In the genomic region with DNA sequence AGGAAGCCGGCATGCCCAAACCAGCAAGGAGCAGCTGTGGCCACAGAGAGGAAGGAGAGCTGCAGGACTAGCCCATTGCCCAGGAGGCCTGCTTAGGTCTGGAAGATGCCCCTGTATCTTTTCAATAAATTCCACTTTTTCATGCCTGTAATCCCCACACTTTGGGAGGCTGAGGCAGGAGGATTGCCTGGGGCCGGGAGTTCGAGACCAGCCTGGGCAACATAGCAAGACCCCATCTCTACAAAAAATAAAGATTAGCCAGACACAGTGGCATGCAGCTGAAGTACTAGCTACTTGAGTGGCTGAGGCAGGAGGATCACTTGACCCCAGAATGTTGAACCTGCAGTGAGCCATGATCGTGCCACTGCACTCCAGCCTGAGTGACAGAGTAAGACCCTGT, we compare ENCODE assay signal across 25 cellular contexts. TPM values are rescaled to one million over a fixed set of nuclear protein-coding genes. Genes with fewer than 3 reads are reported as not detected.
DNase-seq lines count a peak whose midpoint lies in the region; ATAC-seq, FAIRE-seq and TF ChIP-seq lines count a peak whose summit lies in the region.
"Had no signal": no experiment of that assay in that cellular context is flagged by ENCODE, and none has a peak within 500 bp of the region (broad histone marks: within the 10 kb centered on the region; RNA-seq: fewer than 3 reads in every experiment).

No MANE protein-coding gene starts in this region.

- H3K4me3 ChIP-seq in astrocyte (ENCODE audit: insufficient read depth, low read depth, low read length) (no peak overlapping the region), upper lobe of right lung (no peak overlapping the region)
- H3K4me3 ChIP-seq: BLaER1 treated with 17β-estradiol and CSF1 and Interleukin-3, amounts not matched to agents 10 nM and 100 nM; GM23248 had no signal

- H3K9ac ChIP-seq in astrocyte (ENCODE audit: low read length) = no peak overlapping the region
- H3K9ac ChIP-seq: BLaER1 treated with 17β-estradiol and CSF1 and Interleukin-3, amounts not matched to agents 10 nM and 100 nM; GM23248 had no signal

- H3K27me3 Mint-ChIP-seq in astrocyte (ENCODE audit: low read depth, unreplicated experiment) = peaks cover 7% of the 10 kb centered on the region
- peaks cover 1% of the 10 kb centered on the region for H3K27me3 Mint-ChIP-seq in dendritic cell treated with granulocyte-macrophage colony-stimulating factor and Interleukin-4, amounts not matched to agents 40 ng/mL and 50 ng/mL, for 4 days
- H3K27me3 Mint-ChIP-seq: CD4-positive, alpha-beta T cell had no signal

- H3K9me3 Mint-ChIP-seq in astrocyte (ENCODE audit: unreplicated experiment) = no peaks in the 10 kb centered on the region
- H3K9me3 Mint-ChIP-seq in dendritic cell treated with granulocyte-macrophage colony-stimulating factor and Interleukin-4, amounts not matched to agents 40 ng/mL and 50 ng/mL, for 4 days = no peaks in the 10 kb centered on the region
- H3K9me3 Mint-ChIP-seq: CD4-positive, alpha-beta T cell had no signal

- ATAC-seq in upper lobe of right lung = no peak
- ATAC-seq in HG03354 (IDR thresholded peaks at IDR 0.05; ENCODE audit: poor library complexity, severe bottlenecking, unreplicated experiment) = no peak

- H3K27ac ChIP-seq in astrocyte (ENCODE audit: low read depth, low read length) = no peak overlapping the region
- no peak overlapping the region for H3K27ac ChIP-seq in upper lobe of right lung
- H3K27ac ChIP-seq: 22Rv1; BLaER1 treated with 17β-estradiol and CSF1 and Interleukin-3, amounts not matched to agents 10 nM and 100 nM; GM23248 had no signal

- TF ChIP-seq CTCF in astrocyte (IDR thresholded peaks at IDR 0.05; ENCODE audit: insufficient read depth, low read depth, low read length) (no peak), upper lobe of right lung (IDR thresholded peaks at IDR 0.05) (no peak)

- no peak for FAIRE-seq in astrocyte (lab: Jason Lieb, UNC)
- FAIRE-seq: A204.1, D721Med, G401.6, GM12892, H1 had no signal

- peak overlapping the region; percentile 45 for H3K4me3 Mint-ChIP-seq in astrocyte (ENCODE audit: unreplicated experiment)
- H3K4me3 Mint-ChIP-seq in dendritic cell treated with granulocyte-macrophage colony-stimulating factor and Interleukin-4, amounts not matched to agents 40 ng/mL and 50 ng/mL, for 4 days = no peak overlapping the region
- H3K4me3 Mint-ChIP-seq: CD14-positive monocyte; CD4-positive, alpha-beta T cell; CD8-positive, alpha-beta memory T cell had no signal

- H2AFZ ChIP-seq in astrocyte (ENCODE audit: low read depth, low read length) = no peak overlapping the region
- H2AFZ ChIP-seq: GM23248 had no signal

- peaks cover 18% of the 10 kb centered on the region for H3K4me1 Mint-ChIP-seq in astrocyte (ENCODE audit: low read depth, unreplicated experiment)
- H3K4me1 Mint-ChIP-seq in dendritic cell treated with granulocyte-macrophage colony-stimulating factor and Interleukin-4, amounts not matched to agents 40 ng/mL and 50 ng/mL, for 4 days (ENCODE audit: low read depth) = peaks cover 7% of the 10 kb centered on the region

- H3K4me1 ChIP-seq in astrocyte (ENCODE audit: insufficient read depth, low read length) (peaks cover 17% of the 10 kb centered on the region), upper lobe of right lung (no peaks in the 10 kb centered on the region)
- H3K4me1 ChIP-seq: BE2C had no signal

- DNase-seq in DMS53 (lab: John Stamatoyannopoulos, UW) (peak; percentile 12), DMS53 treated with DMSO at 0.1 percent for 48 hours (lab: John Stamatoyannopoulos, UW; ENCODE audit: unreplicated experiment) (no peak), astrocyte (ENCODE audit: low read depth) (no peak), upper lobe of right lung (no peak), MV-4-11 (lab: John Stamatoyannopoulos, UW) (no peak), AG08395 (ENCODE audit: low spot score) (no peak)
- DNase-seq: AML-193; BE2C; CD4-positive, alpha-beta T cell; CD8-positive, alpha-beta memory T cell; DMS 273 treated with DMSO at 0.1 percent for 48 hours; DND-41; GM23248; H7; HCEC 1CT had no signal

- intact Hi-C loops in dendritic cell treated with granulocyte-macrophage colony-stimulating factor and Interleukin-4, amounts not matched to agents 40 ng/mL and 50 ng/mL, for 4 days (cut with micrococcal nuclease) = no loop called here
- intact Hi-C loops in upper lobe of right lung (cut with DNase I) = no loop called here

- no peak overlapping the region for H3K4me2 ChIP-seq in astrocyte (ENCODE audit: low read length)
- H3K4me2 ChIP-seq: BLaER1 treated with 17β-estradiol and CSF1 and Interleukin-3, amounts not matched to agents 10 nM and 100 nM had no signal

- H3K36me3 ChIP-seq in astrocyte (ENCODE audit: insufficient read depth, low read length) (no peaks in the 10 kb centered on the region), upper lobe of right lung (no peaks in the 10 kb centered on the region)
- H3K36me3 ChIP-seq: BE2C; BLaER1 treated with 17β-estradiol and CSF1 and Interleukin-3, amounts not matched to agents 10 nM and 100 nM had no signal

- no peaks in the 10 kb centered on the region for H3K79me2 ChIP-seq in astrocyte (ENCODE audit: insufficient read depth, low read length)

- H3K27ac Mint-ChIP-seq in astrocyte (ENCODE audit: unreplicated experiment) = no peak overlapping the region
- H3K27ac Mint-ChIP-seq in dendritic cell treated with granulocyte-macrophage colony-stimulating factor and Interleukin-4, amounts not matched to agents 40 ng/mL and 50 ng/mL, for 4 days = peak overlapping the region; percentile 24
- H3K27ac Mint-ChIP-seq: CD4-positive, alpha-beta T cell had no signal

- H3K27me3 ChIP-seq in astrocyte (ENCODE audit: insufficient read depth, low read length) = no peaks in the 10 kb centered on the region
- H3K27me3 ChIP-seq in upper lobe of right lung = no peaks in the 10 kb centered on the region
- H3K27me3 ChIP-seq: BE2C; BLaER1 treated with 17β-estradiol and CSF1 and Interleukin-3, amounts not matched to agents 10 nM and 100 nM had no signal

- H3K9me3 ChIP-seq in astrocyte (ENCODE audit: insufficient read depth, low read depth, low read length) (no peaks in the 10 kb centered on the region), upper lobe of right lung (no peaks in the 10 kb centered on the region)
- H3K9me3 ChIP-seq: BE2C had no signal

- H4K20me1 ChIP-seq in astrocyte (ENCODE audit: insufficient read depth, low read length) = no peaks in the 10 kb centered on the region
- H4K20me1 ChIP-seq: BLaER1 treated with 17β-estradiol and CSF1 and Interleukin-3, amounts not matched to agents 10 nM and 100 nM had no signal

- no peaks in the 10 kb centered on the region for H3K36me3 Mint-ChIP-seq in astrocyte (ENCODE audit: low read depth, unreplicated experiment)
- H3K36me3 Mint-ChIP-seq in dendritic cell treated with granulocyte-macrophage colony-stimulating factor and Interleukin-4, amounts not matched to agents 40 ng/mL and 50 ng/mL, for 4 days (ENCODE audit: low read depth) = peaks cover 1% of the 10 kb centered on the region
- H3K36me3 Mint-ChIP-seq: CD14-positive monocyte had no signal

RNA-seq across cellular contexts. Expression of gene TSC1, which starts 5.3 kb away (rescaled TPM):
- total RNA-seq in astrocyte (45.5 and 50.6 TPM in 2 replicates), upper lobe of right lung (44.9 TPM)

RNA-seq across cellular contexts. Expression of gene GFI1B, which starts 28.8 kb away (rescaled TPM):
- total RNA-seq in astrocyte = not detected in 2 replicates
- 0.52 TPM for total RNA-seq in upper lobe of right lung
- total RNA-seq: CD8-positive, alpha-beta memory T cell; GM23248; H7 had no signal
